In the genomic region with DNA sequence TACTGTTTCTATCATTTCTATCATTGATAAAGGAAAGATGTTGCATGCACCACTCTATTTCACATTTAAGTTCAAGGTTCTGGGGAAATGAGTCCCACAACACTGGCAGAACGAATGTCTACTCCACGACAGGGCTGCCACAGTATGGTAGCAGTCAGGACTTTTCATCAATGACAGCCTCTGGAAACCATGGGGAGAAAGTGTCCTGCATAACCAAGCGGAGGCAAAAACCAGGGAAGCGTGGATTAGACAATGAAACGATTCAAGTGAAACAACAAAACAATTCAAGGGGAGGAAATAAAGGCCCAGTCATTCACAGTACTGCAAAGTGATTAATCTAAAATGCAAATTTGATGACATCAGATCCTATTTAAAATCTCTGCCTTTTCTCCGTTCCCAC, we compare ENCODE assay signal across 18 cellular contexts.
"Had no signal": no experiment of that assay in that cellular context is flagged by ENCODE, and none has a peak within 500 bp of the region (broad histone marks: within the 10 kb centered on the region; RNA-seq: fewer than 3 reads in every experiment).

No MANE protein-coding gene starts in this region.

- H3K27me3 Mint-ChIP-seq: activated CD4-positive, alpha-beta T cell treated with anti-CD3 and anti-CD28 coated beads, Interleukin-2, amount 10 ng/mL, durations not matched to agents 24 days and 14 days had no signal

- H3K27ac ChIP-seq: epithelial cell of prostate, foreskin keratinocyte, heart right ventricle, neutrophil, right atrium auricular region, skin epidermis, tibial artery had no signal

- H3K36me3 Mint-ChIP-seq: natural killer cell; stimulated activated effector memory CD8-positive, alpha-beta T cell treated with anti-CD3 and anti-CD28 coated beads, Interleukin-12 subunit alpha, Interleukin-12 subunit beta, amount 100 ng/mL, for 72 hours had no signal

- H3K4me3 Mint-ChIP-seq: activated CD4-positive, alpha-beta T cell treated with anti-CD3 and anti-CD28 coated beads, Interleukin-2, amount 10 ng/mL, durations not matched to agents 24 days and 14 days; activated CD8-positive, alpha-beta T cell treated with anti-CD3 and anti-CD28 coated beads, Interleukin-2, amount 10 ng/mL, durations not matched to agents 7 days and 5 days; activated T-cell treated with anti-CD3 and anti-CD28 coated beads, Interleukin-2, amount 50 U/mL, for 72 hours; natural killer cell; stimulated activated effector memory CD8-positive, alpha-beta T cell treated with anti-CD3 and anti-CD28 coated beads, Interleukin-12 subunit alpha, Interleukin-12 subunit beta, amount 100 ng/mL, for 72 hours had no signal

- H3K4me1 Mint-ChIP-seq: activated CD4-positive, alpha-beta T cell treated with anti-CD3 and anti-CD28 coated beads, Interleukin-2, amount 10 ng/mL, durations not matched to agents 24 days and 14 days; natural killer cell; stimulated activated effector memory CD8-positive, alpha-beta T cell treated with anti-CD3 and anti-CD28 coated beads, Interleukin-12 subunit alpha, Interleukin-12 subunit beta, amount 100 ng/mL, for 72 hours had no signal

- ATAC-seq: activated CD8-positive, alpha-beta T cell treated with anti-CD3 and anti-CD28 coated beads, Interleukin-2, amount 10 ng/mL, durations not matched to agents 7 days and 5 days; activated T-cell treated with anti-CD3 and anti-CD28 coated beads, Interleukin-2, amount 50 U/mL, for 72 hours; foreskin keratinocyte; heart right ventricle; left cardiac atrium; stimulated activated effector memory CD8-positive, alpha-beta T cell treated with anti-CD3 and anti-CD28 coated beads, Interleukin-12 subunit alpha, Interleukin-12 subunit beta, amount 100 ng/mL, for 72 hours had no signal

- DNase-seq: activated CD4-positive, alpha-beta T cell treated with anti-CD3 and anti-CD28 coated beads, Interleukin-2, amount 10 ng/mL, durations not matched to agents 24 days and 14 days; activated CD8-positive, alpha-beta T cell treated with anti-CD3 and anti-CD28 coated beads, Interleukin-2, amount 10 ng/mL, durations not matched to agents 7 days and 5 days; activated effector memory CD4-positive, alpha-beta T cell treated with anti-CD3 and anti-CD28 coated beads, Interleukin-2, amount 50 U/mL, for 16 hours; activated naive CD4-positive, alpha-beta T cell treated with anti-CD3 and anti-CD28 coated beads, Interleukin-2, amount 50 U/mL, for 16 hours; activated T-cell treated with anti-CD3 and anti-CD28 coated beads, Interleukin-2, amount 50 U/mL, for 72 hours; foreskin keratinocyte; heart right ventricle; left cardiac atrium; mesendoderm; natural killer cell; stimulated activated CD4-positive, alpha-beta T cell treated with anti-CD3 and anti-CD28 coated beads, Interleukin-2, amount 100 ng/mL, for 48 hours; T1000; tibial artery had no signal

- H3K9me3 Mint-ChIP-seq: activated CD4-positive, alpha-beta T cell treated with anti-CD3 and anti-CD28 coated beads, Interleukin-2, amount 10 ng/mL, durations not matched to agents 24 days and 14 days; stimulated activated effector memory CD8-positive, alpha-beta T cell treated with anti-CD3 and anti-CD28 coated beads, Interleukin-12 subunit alpha, Interleukin-12 subunit beta, amount 100 ng/mL, for 72 hours had no signal
